Comparison of ENCODE assay signal across 1 cellular context in genomic region chr11:61814958-61815789, GRCh38.
TF ChIP-seq lines count a peak whose summit lies in the region.

No MANE protein-coding gene starts in this region.

TF ChIP-seq in K562, 482 proteins besides CTCF, POLR2A, EP300 and RAD21 (continued from another document and continues in another):
- TF ChIP-seq NCOR1 (IDR thresholded peaks at IDR 0.05) (peak; percentile 47), KDM4B (IDR thresholded peaks at IDR 0.05; ENCODE audit: borderline replicate concordance in 2 of 2, low read depth in 1 of 2) (no peak), ZNF197 (CRISPR knock-in tag; IDR thresholded peaks at IDR 0.05; ENCODE audit: low read depth) (no peak), PTBP1 (IDR thresholded peaks at IDR 0.05; ENCODE audit: low read depth, low read length) (0 out of 2 replicates have a peak, but pooled peaks have one; percentile 67), ILK (tag; IDR thresholded peaks at IDR 0.05; ENCODE audit: borderline replicate concordance, low read depth) (no peak), ELF2 (CRISPR knock-in tag; IDR thresholded peaks at IDR 0.05) (peak; percentile 51; the same call in 1 of the 2 replicates), TCF3 (CRISPR knock-in tag; IDR thresholded peaks at IDR 0.05) (no peak), CEBPZ (IDR thresholded peaks at IDR 0.05; ENCODE audit: borderline replicate concordance, low read depth, low read length) (no peak), KLF16 (IDR thresholded peaks at IDR 0.05) (no peak), KAT2B (IDR thresholded peaks at IDR 0.05; ENCODE audit: low read depth, low read length) (no peak), HIVEP1 (CRISPR knock-in tag; IDR thresholded peaks at IDR 0.05) (no peak), ZBTB33 (CRISPR knock-in tag; IDR thresholded peaks at IDR 0.05) (peak; percentile 21; the same call in 1 of the 2 replicates), MYC (IDR thresholded peaks at IDR 0.05; ENCODE audit: low read depth, low read length) (peak; percentile 53; the same call in 1 of the 2 replicates), MYC (CRISPR knock-in tag; IDR thresholded peaks at IDR 0.05; ENCODE audit: borderline replicate concordance, low read depth) (peak; percentile 78), EGR1 (conservative IDR thresholded peaks at IDR 0.05) (no peak; the same call in 1 of the 2 replicates), NFRKB (IDR thresholded peaks at IDR 0.05; ENCODE audit: low read depth) (peak; percentile 72), ZNF398 (CRISPR knock-in tag; IDR thresholded peaks at IDR 0.05) (no peak), TAF7 (tag; IDR thresholded peaks at IDR 0.05) (peak; percentile 73), PYGO2 (tag; IDR thresholded peaks at IDR 0.05) (no peak), FOS (IDR thresholded peaks at IDR 0.05; ENCODE audit: extremely low read depth, insufficient read length) (no peak), CREB3 (tag; conservative IDR thresholded peaks at IDR 0.05; ENCODE audit: low read depth) (peak; percentile 84; the same call in 1 of the 2 replicates), ZKSCAN1 (IDR thresholded peaks at IDR 0.05; ENCODE audit: low read depth, low read length) (no peak; the same call in 1 of the 2 replicates), SETDB1 (IDR thresholded peaks at IDR 0.05; ENCODE audit: low read length) (no peak), E2F8 (IDR thresholded peaks at IDR 0.05; ENCODE audit: low read depth, partially characterized antibody) (peak; percentile 64), EWSR1 (IDR thresholded peaks at IDR 0.05; ENCODE audit: borderline replicate concordance, low read depth, partially characterized antibody) (no peak), FOXJ3 (CRISPR knock-in tag; IDR thresholded peaks at IDR 0.05) (no peak), ZNF740 (CRISPR knock-in tag; IDR thresholded peaks at IDR 0.05) (0 out of 2 replicates have a peak, but pooled peaks have one; percentile 16), ZNF740 (tag; IDR thresholded peaks at IDR 0.05) (no peak), MYNN (IDR thresholded peaks at IDR 0.05) (no peak), MYNN (CRISPR knock-in tag; IDR thresholded peaks at IDR 0.05) (no peak), PHF8 (IDR thresholded peaks at IDR 0.05; ENCODE audit: borderline replicate concordance, low read length) (peak; percentile 67; the same call in 1 of the 2 replicates), ZNF512 (tag; IDR thresholded peaks at IDR 0.05) (no peak), ETV5 (CRISPR knock-in tag; IDR thresholded peaks at IDR 0.05; ENCODE audit: low read depth) (no peak; the same call in none of the 2 replicates), ZBTB8A (IDR thresholded peaks at IDR 0.05; ENCODE audit: partially characterized antibody) (no peak), LCOR (CRISPR knock-in tag; IDR thresholded peaks at IDR 0.05) (peak; percentile 82), GTF3C2 (IDR thresholded peaks at IDR 0.05; ENCODE audit: borderline replicate concordance, extremely low read depth, insufficient read length) (no peak), TSHZ1 (CRISPR knock-in tag; IDR thresholded peaks at IDR 0.05) (no peak), SMARCA5 (IDR thresholded peaks at IDR 0.05) (no peak), ZFP1 (CRISPR knock-in tag; IDR thresholded peaks at IDR 0.05) (0 out of 2 replicates have a peak, but pooled peaks have one; percentile 45), GTF2E2 (tag; IDR thresholded peaks at IDR 0.05) (peak; percentile 63; the same call in 1 of the 2 replicates), SMAD1 (IDR thresholded peaks at IDR 0.05; ENCODE audit: low read depth, low read length, partially characterized antibody) (peak; percentile 50), ZFX (CRISPR knock-in tag; IDR thresholded peaks at IDR 0.05) (0 out of 2 replicates have a peak, but pooled peaks have one; percentile 87), KDM5B (IDR thresholded peaks at IDR 0.05; ENCODE audit: insufficient replicate concordance, low read depth, low read length) (peak; percentile 80), LARP7 (IDR thresholded peaks at IDR 0.05) (peak; percentile 17; the same call in 1 of the 2 replicates)
